In the genomic region with DNA sequence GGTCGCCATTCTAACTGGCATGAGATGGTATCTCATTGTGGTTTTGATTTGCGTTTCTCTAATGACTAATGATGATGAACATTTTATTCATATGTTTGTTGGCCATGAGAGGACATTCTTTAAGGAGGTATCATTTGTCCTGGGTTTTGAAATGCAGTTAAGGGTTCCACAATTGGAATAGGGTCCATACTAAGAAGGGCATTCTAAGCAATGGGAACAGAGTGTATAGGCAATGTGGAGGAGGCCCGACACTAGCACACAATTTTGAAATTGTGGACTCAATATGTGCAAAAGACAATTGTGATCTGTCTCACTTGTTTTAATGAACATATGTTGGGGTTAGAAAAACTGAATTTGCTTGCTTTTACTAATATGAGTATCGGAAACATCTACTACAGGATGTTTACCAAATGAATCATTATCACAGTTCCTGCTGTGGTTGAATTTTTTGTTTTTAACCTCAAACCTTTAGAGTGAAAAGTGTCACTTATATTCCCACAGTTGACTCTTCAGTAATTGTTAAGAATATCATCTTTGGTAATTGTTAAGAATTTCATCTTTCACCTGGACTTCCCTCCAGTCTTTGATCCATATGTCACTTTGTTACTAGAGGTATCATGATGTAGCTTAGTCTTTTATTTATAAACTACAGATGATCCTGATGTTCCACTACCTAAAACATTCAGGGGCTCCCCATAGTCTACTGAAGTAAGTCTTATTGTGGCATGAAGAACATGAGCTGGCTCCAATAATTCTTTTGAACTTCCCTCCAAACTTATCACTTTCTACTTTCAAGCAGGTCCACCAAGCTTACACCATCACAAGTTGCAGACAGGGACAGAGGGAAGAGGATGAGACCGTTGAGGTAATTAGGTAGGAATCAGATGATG, we compare ENCODE assay signal across 13 cellular contexts.
DNase-seq lines count a peak whose midpoint lies in the region; ATAC-seq and TF ChIP-seq lines count a peak whose summit lies in the region.
"Had no signal": no experiment of that assay in that cellular context is flagged by ENCODE, and none has a peak within 500 bp of the region (broad histone marks: within the 10 kb centered on the region; RNA-seq: fewer than 3 reads in every experiment).

No MANE protein-coding gene starts in this region.

- H3K4me3 Mint-ChIP-seq in naive thymus-derived CD4-positive, alpha-beta T cell, result peak overlapping the region; percentile 49 to 90 (median 74)
- H3K4me3 Mint-ChIP-seq: type B pancreatic cell had no signal

- peak overlapping the region; percentile 85 to 98 (median 97) for H3K27ac Mint-ChIP-seq in naive thymus-derived CD4-positive, alpha-beta T cell
- H3K27ac Mint-ChIP-seq: type B pancreatic cell had no signal

- no peak overlapping the region for H3K4me3 ChIP-seq in DND-41 (ENCODE audit: low read depth in 1 of 2, low read length in 2 of 2)
- H3K4me3 ChIP-seq in mammary epithelial cell (replicated peaks in 1 of 3; ENCODE audit: insufficient read depth in 1 of 3, low read depth in 2 of 3, low read length in 3 of 3), result peak overlapping the region in 1 of 3 experiments; percentile 21
- peak overlapping the region; percentile 14 for H3K4me3 ChIP-seq in naive thymus-derived CD4-positive, alpha-beta T cell (ENCODE audit: low read length)
- H3K4me3 ChIP-seq: prostate gland had no signal

- POLR2A ChIA-PET in naive thymus-derived CD4-positive, alpha-beta T cell (lab: Charles Lee), result interaction anchor here (1.7 to 9.8 kb wide), 5 partner anchors 10 to 110 kb away, joined by 3 to 115 read pairs (median 22); partner anchors contain the start of gene KLF12

- H3K79me2 ChIP-seq in DND-41 (ENCODE audit: insufficient read depth, low read length) (no peaks in the 10 kb centered on the region), mammary epithelial cell (ENCODE audit: insufficient read depth, low read length) (no peaks in the 10 kb centered on the region)

- WGBS in mammary epithelial cell (ENCODE audit: low coverage, missing lambda C conversion rate), result 25% methylated on average over 4 of the region's 5 CpGs

- CTCF ChIA-PET in mammary epithelial cell (lab: Charles Lee; ENCODE audit: low non-redundant PET), result no interaction called here
- CTCF ChIA-PET in naive thymus-derived CD4-positive, alpha-beta T cell (lab: Charles Lee), result no interaction called here

- H3K27me3 ChIP-seq in DND-41 (ENCODE audit: insufficient read depth, low read length, poor library complexity) (no peaks in the 10 kb centered on the region), mammary epithelial cell (ENCODE audit: insufficient read depth, low read length) (no peaks in the 10 kb centered on the region)
- H3K27me3 ChIP-seq in naive thymus-derived CD4-positive, alpha-beta T cell (ENCODE audit: control insufficient read depth in 2 of 2, insufficient read depth in 2 of 2, low read length in 2 of 2), result no peaks in the 10 kb centered on the region

- DNase-seq in DND-41, result no peak
- DNase-seq in M059J (ENCODE audit: low read depth), result peak; percentile 85
- DNase-seq in mammary epithelial cell, result peak; percentile 87
- DNase-seq in naive thymus-derived CD4-positive, alpha-beta T cell, result peak in 7 of 9 donors; percentile 47 to 77 (median 62)
- no peak for DNase-seq in inferior parietal cortex (ENCODE audit: extremely low spot score)
- no peak for DNase-seq in stimulated activated CD4-positive, alpha-beta T cell treated with anti-CD3 and anti-CD28 coated beads, Interleukin-4, amount 100 ng/mL, for 1 hour
- no peak for DNase-seq in NCI-H526 treated with DMSO at 0.1 percent for 48 hours (lab: John Stamatoyannopoulos, UW)
- DNase-seq: activated gamma-delta T cell, DMS53, NCI-H1092 had no signal

- H3K9me3 Mint-ChIP-seq in naive thymus-derived CD4-positive, alpha-beta T cell, result peaks cover 0 to 33% (median 14%) of the 10 kb centered on the region in 11 donors

- TF ChIP-seq CTCF in DND-41 (IDR thresholded peaks at IDR 0.05; ENCODE audit: borderline replicate concordance, extremely low read depth, low read length, poor library complexity, severe bottlenecking), result no peak
- TF ChIP-seq CTCF in mammary epithelial cell (conservative IDR thresholded peaks at IDR 0.05 in 1 of 2, IDR thresholded peaks at IDR 0.05 in 1 of 2; ENCODE audit: extremely low read depth in 1 of 2, insufficient read depth in 1 of 2, low read depth in 1 of 2, low read length in 2 of 2), result no peak

- H2AFZ ChIP-seq in DND-41 (ENCODE audit: low read depth, low read length) (no peak overlapping the region), mammary epithelial cell (ENCODE audit: low read depth, low read length) (peak overlapping the region; percentile 72)

- intact Hi-C loops in mammary epithelial cell (cut with micrococcal nuclease), result loop anchor here (5.0 kb wide), 1 partner anchor 112 kb away; the partner anchor contains the start of gene KLF12
- intact Hi-C loops in naive thymus-derived CD4-positive, alpha-beta T cell (cut with micrococcal nuclease), result loop anchor here (1.0 to 2.0 kb wide), 8 partner anchors 8 to 108 kb away; no protein-coding TSS in a partner anchor

- dilution Hi-C loops in mammary epithelial cell (cut with HindIII; ENCODE audit: low sequenced_read_pairs), result no loop called here

- no peaks in the 10 kb centered on the region for H3K9me3 ChIP-seq in DND-41 (ENCODE audit: insufficient read depth, low read length, severe bottlenecking)
- peaks cover 9% of the 10 kb centered on the region for H3K9me3 ChIP-seq in mammary epithelial cell (replicated peaks; ENCODE audit: insufficient read depth, low read length)
- H3K9me3 ChIP-seq in naive thymus-derived CD4-positive, alpha-beta T cell (ENCODE audit: control insufficient read depth in 2 of 3, low read length in 3 of 3), result no peaks in the 10 kb centered on the region
- H3K9me3 ChIP-seq: prostate gland had no signal

- H3K4me2 ChIP-seq in DND-41 (ENCODE audit: insufficient read depth, low read length) (no peak overlapping the region), mammary epithelial cell (ENCODE audit: insufficient read depth, low read depth, low read length) (peak overlapping the region; percentile 71)

- peak; percentile 48; the same call in 2 of the 3 replicates for ATAC-seq in DND-41 (ENCODE audit: insufficient read depth, low read depth)
- ATAC-seq in naive thymus-derived CD4-positive, alpha-beta T cell, result peak; percentile 88
- no peak for ATAC-seq in GM19328 (IDR thresholded peaks at IDR 0.05; ENCODE audit: unreplicated experiment)

- H3K36me3 Mint-ChIP-seq in naive thymus-derived CD4-positive, alpha-beta T cell, result peaks cover 4 to 37% (median 21%) of the 10 kb centered on the region in 5 donors
- H3K36me3 Mint-ChIP-seq: type B pancreatic cell had no signal

- in situ Hi-C loops in mammary epithelial cell (cut with MboI; ENCODE audit: low sequenced_read_pairs in 2 of 2), result no loop called here

- H3K4me1 Mint-ChIP-seq in naive thymus-derived CD4-positive, alpha-beta T cell, result peaks cover 49 to 73% (median 72%) of the 10 kb centered on the region in 7 donors

- BruUV-seq in mammary epithelial cell (replicated peaks; lab: Mats Ljungman, UMichigan), result no TSS peak

- H3K9ac ChIP-seq in DND-41 (ENCODE audit: low read depth, low read length), result no peak overlapping the region
- H3K9ac ChIP-seq in mammary epithelial cell (ENCODE audit: insufficient read depth, low read length), result no peak overlapping the region

- H3K27me3 Mint-ChIP-seq in naive thymus-derived CD4-positive, alpha-beta T cell, result peaks cover 0 to 7% (median 0%) of the 10 kb centered on the region in 5 donors
- H3K27me3 Mint-ChIP-seq: type B pancreatic cell had no signal

- H3K27ac ChIP-seq in DND-41 (ENCODE audit: low read length) (no peak overlapping the region), mammary epithelial cell (ENCODE audit: insufficient read depth, low read depth, low read length) (peak overlapping the region; percentile 78)
- peak overlapping the region; percentile 63 for H3K27ac ChIP-seq in naive thymus-derived CD4-positive, alpha-beta T cell (ENCODE audit: low read depth, low read length)
- H3K27ac ChIP-seq: prostate gland had no signal

- H4K20me1 ChIP-seq in DND-41 (ENCODE audit: insufficient read depth, low read length), result no peaks in the 10 kb centered on the region
- H4K20me1 ChIP-seq in mammary epithelial cell (ENCODE audit: insufficient read depth, low read length), result no peaks in the 10 kb centered on the region

- H3K36me3 ChIP-seq in DND-41 (ENCODE audit: insufficient read depth, low read length), result no peaks in the 10 kb centered on the region
- H3K36me3 ChIP-seq in mammary epithelial cell (ENCODE audit: insufficient read depth, low read length), result no peaks in the 10 kb centered on the region
- H3K36me3 ChIP-seq in naive thymus-derived CD4-positive, alpha-beta T cell (ENCODE audit: control insufficient read depth in 2 of 3, insufficient read depth in 3 of 3, low read length in 3 of 3), result no peaks in the 10 kb centered on the region
- H3K36me3 ChIP-seq: prostate gland had no signal

- peaks cover 10% of the 10 kb centered on the region for H3K4me1 ChIP-seq in DND-41 (ENCODE audit: insufficient read depth, low read length)
- H3K4me1 ChIP-seq in mammary epithelial cell (ENCODE audit: insufficient read depth, low read length), result peaks cover 17% of the 10 kb centered on the region
- H3K4me1 ChIP-seq in naive thymus-derived CD4-positive, alpha-beta T cell (ENCODE audit: control insufficient read depth in 2 of 2, insufficient read depth in 2 of 2, low read length in 2 of 2), result peaks cover 57 to 67% of the 10 kb centered on the region in 2 donors
- H3K4me1 ChIP-seq: prostate gland had no signal

Comparison
In these comparisons a context has a peak if more than half of its experiments do, and no peak if none do; other contexts are left out.
1. DNase-seq: peak in M059J (single experiment), mammary epithelial cell (single experiment) and naive thymus-derived CD4-positive, alpha-beta T cell (7 of 9); none in DND-41 (single experiment), inferior parietal cortex (single experiment), stimulated activated CD4-positive, alpha-beta T cell treated with anti-CD3 and anti-CD28 coated beads, Interleukin-4, amount 100 ng/mL, for 1 hour (single experiment) and NCI-H526 treated with DMSO at 0.1 percent for 48 hours (single experiment).